25 cellular contexts compared by ENCODE assay signal in genomic region chr21:26332873-26333272, GRCh38.
"Had no signal": no experiment of that assay in that cellular context is flagged by ENCODE, and none has a peak within 500 bp of the region (broad histone marks: within the 10 kb centered on the region; RNA-seq: fewer than 3 reads in every experiment).

No MANE protein-coding gene starts in this region.

- H3K4me2 ChIP-seq: KMS-11 had no signal

- H3K9me3 Mint-ChIP-seq: activated CD8-positive, alpha-beta T cell treated with anti-CD3 and anti-CD28 coated beads for 36 hours; activated naive CD8-positive, alpha-beta T cell treated with anti-CD3 and anti-CD28 coated beads, Interleukin-2, amount 10 ng/mL, durations not matched to agents 7 days and 5 days; activated T-cell treated with anti-CD3 and anti-CD28 coated beads, Interleukin-2, amount 50 U/mL, for 72 hours; T-cell had no signal

- FAIRE-seq: TTC549 had no signal

- H3K36me3 ChIP-seq: adrenal gland, MG63, WERI-Rb-1 had no signal

- H3K27me3 ChIP-seq: adrenal gland, MG63 had no signal

- H3K36me3 Mint-ChIP-seq: activated naive CD8-positive, alpha-beta T cell treated with anti-CD3 and anti-CD28 coated beads, Interleukin-2, amount 10 ng/mL, durations not matched to agents 7 days and 5 days; T-cell had no signal

- H3K4me3 ChIP-seq: adrenal gland, MG63, SK-N-MC had no signal

- H3K27ac Mint-ChIP-seq: activated CD8-positive, alpha-beta T cell treated with anti-CD3 and anti-CD28 coated beads for 36 hours; activated naive CD8-positive, alpha-beta T cell treated with anti-CD3 and anti-CD28 coated beads, Interleukin-2, amount 10 ng/mL, durations not matched to agents 7 days and 5 days; activated T-cell treated with anti-CD3 and anti-CD28 coated beads, Interleukin-2, amount 50 U/mL, for 72 hours; T-cell had no signal

- H3K4me1 Mint-ChIP-seq: activated naive CD8-positive, alpha-beta T cell treated with anti-CD3 and anti-CD28 coated beads, Interleukin-2, amount 10 ng/mL, durations not matched to agents 7 days and 5 days; central memory CD8-positive, alpha-beta T cell; T-cell had no signal

- ATAC-seq: activated CD8-positive, alpha-beta T cell treated with anti-CD3 and anti-CD28 coated beads for 36 hours; activated T-cell treated with anti-CD3 and anti-CD28 coated beads, Interleukin-2, amount 50 U/mL, for 72 hours; Right ventricle myocardium inferior; T-cell had no signal

- H3K9ac ChIP-seq: KMS-11 had no signal

- H3K4me1 ChIP-seq: adrenal gland had no signal

- H3K4me3 Mint-ChIP-seq: activated CD8-positive, alpha-beta T cell treated with anti-CD3 and anti-CD28 coated beads for 36 hours; activated naive CD8-positive, alpha-beta T cell treated with anti-CD3 and anti-CD28 coated beads, Interleukin-2, amount 10 ng/mL, durations not matched to agents 7 days and 5 days; activated T-cell treated with anti-CD3 and anti-CD28 coated beads, Interleukin-2, amount 50 U/mL, for 72 hours; central memory CD8-positive, alpha-beta T cell; T-cell had no signal

- DNase-seq: activated CD4-positive, alpha-beta T cell treated with anti-CD3 and anti-CD28 coated beads for 4 hours; activated CD8-positive, alpha-beta memory T cell treated with anti-CD3 and anti-CD28 coated beads, Interleukin-2, amount 50 U/mL, for 4 hours; activated CD8-positive, alpha-beta T cell treated with anti-CD3 and anti-CD28 coated beads for 36 hours; activated naive CD4-positive, alpha-beta T cell treated with anti-CD3 and anti-CD28 coated beads, Interleukin-2, amount 50 U/mL, for 16 hours; activated naive CD8-positive, alpha-beta T cell treated with anti-CD3 and anti-CD28 coated beads, Interleukin-2, amount 10 ng/mL, durations not matched to agents 7 days and 5 days; activated T-cell treated with anti-CD3 and anti-CD28 coated beads, Interleukin-2, amount 50 U/mL, for 72 hours; adrenal gland; anterior cingulate cortex; MG63; MV-4-11; NCI-H1092 treated with DMSO at 0.1 percent for 48 hours; NCI-H1436; NCI-H1694 treated with DMSO at 0.1 percent for 48 hours; NCI-H2029 treated with DMSO at 0.1 percent for 48 hours; NCI-H345; NCI-H510A treated with DMSO at 0.1 percent for 48 hours; T-cell; T-helper 2 cell; T1000; WERI-Rb-1 had no signal

- H3K27me3 Mint-ChIP-seq: central memory CD8-positive, alpha-beta T cell had no signal

- H3K27ac ChIP-seq: adrenal gland, KMS-11, SK-N-MC, WERI-Rb-1 had no signal

- H3K9me3 ChIP-seq: MG63 had no signal
